1 cellular context compared by ENCODE assay signal in genomic region chr10:56496087-56496486, GRCh38.
TF ChIP-seq lines count a peak whose summit lies in the region.

No MANE protein-coding gene starts in this region.

TF ChIP-seq in SK-N-SH, 30 proteins besides CTCF, POLR2A, EP300 and RAD21 (continued from another document):
- TF ChIP-seq ZBTB33 (IDR thresholded peaks at IDR 0.05; ENCODE audit: borderline replicate concordance, low read depth): no peak
- TF ChIP-seq YY1 (IDR thresholded peaks at IDR 0.05; ENCODE audit: low read depth): no peak
